ENCODE assay signal across 1 cellular context in the genomic region with DNA sequence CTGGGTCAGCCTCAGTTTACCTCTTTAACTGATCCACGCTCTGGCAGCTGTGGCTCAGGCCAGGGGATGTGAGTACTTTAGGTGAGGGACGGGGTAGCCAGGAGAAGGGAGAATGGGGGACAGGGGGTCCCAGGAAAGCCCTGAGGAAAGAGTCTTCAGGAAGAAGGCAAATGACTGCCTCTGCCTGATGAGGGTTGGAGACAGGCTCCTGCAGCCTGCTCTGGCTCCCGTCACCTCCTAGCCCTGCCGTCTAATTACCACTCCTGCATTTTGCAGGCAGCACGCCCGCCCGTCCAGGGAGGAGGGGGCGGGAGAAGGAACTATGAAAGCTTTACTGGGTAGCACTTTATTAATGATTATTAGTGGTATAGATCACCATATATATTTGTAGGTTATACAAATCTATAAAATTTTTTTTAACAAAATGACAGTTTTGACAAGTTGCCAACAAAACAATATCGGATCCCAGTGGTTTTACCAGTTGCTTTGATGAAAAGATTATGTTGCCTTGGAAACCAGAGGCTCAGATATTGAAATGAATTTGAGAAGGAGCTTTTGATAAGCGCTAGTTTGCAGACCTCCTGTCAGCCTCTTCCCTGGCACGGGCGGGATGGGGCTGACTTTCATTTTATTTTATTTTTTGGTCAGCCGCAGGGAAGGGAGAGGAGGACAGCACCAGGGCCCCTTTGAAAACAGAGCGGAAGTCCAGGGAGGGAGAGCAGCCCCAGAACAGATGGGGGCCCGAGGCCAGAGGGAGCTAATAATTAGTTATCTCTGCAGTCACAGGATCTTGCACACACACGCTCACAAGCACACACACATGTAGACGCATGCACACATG.
TF ChIP-seq lines count a peak whose summit lies in the region.

No MANE protein-coding gene starts in this region.

TF ChIP-seq in H1, 55 proteins besides CTCF, POLR2A, EP300 and RAD21:
- TF ChIP-seq, protein P1, sequence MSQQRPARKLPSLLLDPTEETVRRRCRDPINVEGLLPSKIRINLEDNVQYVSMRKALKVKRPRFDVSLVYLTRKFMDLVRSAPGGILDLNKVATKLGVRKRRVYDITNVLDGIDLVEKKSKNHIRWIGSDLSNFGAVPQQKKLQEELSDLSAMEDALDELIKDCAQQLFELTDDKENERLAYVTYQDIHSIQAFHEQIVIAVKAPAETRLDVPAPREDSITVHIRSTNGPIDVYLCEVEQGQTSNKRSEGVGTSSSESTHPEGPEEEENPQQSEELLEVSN (IDR thresholded peaks at IDR 0.05): no peak
- TF ChIP-seq CHD7 (IDR thresholded peaks at IDR 0.05; ENCODE audit: insufficient replicate concordance, low read length) (no peak), BCL11A (IDR thresholded peaks at IDR 0.05; ENCODE audit: low read depth in 2 of 2, low read length in 2 of 2) (no peak), SRF (IDR thresholded peaks at IDR 0.05; ENCODE audit: low read depth, low read length) (no peak), CBX5 (IDR thresholded peaks at IDR 0.05; ENCODE audit: low read depth, low read length) (no peak), SAP30 (IDR thresholded peaks at IDR 0.05; ENCODE audit: insufficient read depth, insufficient replicate concordance, low read length) (no peak), TBP (IDR thresholded peaks at IDR 0.05; ENCODE audit: low read depth, low read length) (no peak), SP4 (IDR thresholded peaks at IDR 0.05; ENCODE audit: low read length) (no peak), YY1 (IDR thresholded peaks at IDR 0.05; ENCODE audit: low read depth, low read length) (no peak), BRCA1 (IDR thresholded peaks at IDR 0.05; ENCODE audit: low read depth, low read length) (no peak)
